ENCODE assay signal across 26 cellular contexts in genomic region chr4:55055529-55055928, GRCh38.
"Had no signal": no experiment of that assay in that cellular context is flagged by ENCODE, and none has a peak within 500 bp of the region (broad histone marks: within the 10 kb centered on the region; RNA-seq: fewer than 3 reads in every experiment).

No MANE protein-coding gene starts in this region.

- H3K27me3 Mint-ChIP-seq: dendritic cell treated with granulocyte-macrophage colony-stimulating factor and Interleukin-4, amounts not matched to agents 40 ng/mL and 50 ng/mL, for 4 days; effector memory CD8-positive, alpha-beta T cell had no signal

- H3K36me3 ChIP-seq: esophagus muscularis mucosa, esophagus squamous epithelium, gastrocnemius medialis, gastroesophageal sphincter, heart left ventricle, heart right ventricle had no signal

- H3K9me3 ChIP-seq: gastrocnemius medialis had no signal

- H3K9me3 Mint-ChIP-seq: dendritic cell treated with granulocyte-macrophage colony-stimulating factor and Interleukin-4, amounts not matched to agents 40 ng/mL and 50 ng/mL, for 4 days had no signal

- H3K4me1 Mint-ChIP-seq: endodermal cell had no signal

- H3K79me2 ChIP-seq: hepatocyte had no signal

- H3K4me3 ChIP-seq: coronary artery, dorsolateral prefrontal cortex, esophagus muscularis mucosa, esophagus squamous epithelium, gastrocnemius medialis, gastroesophageal sphincter, heart left ventricle, heart right ventricle, hepatocyte had no signal

- H3K27me3 ChIP-seq: dorsolateral prefrontal cortex, esophagus muscularis mucosa, esophagus squamous epithelium, foreskin keratinocyte, gastrocnemius medialis, gastroesophageal sphincter, heart left ventricle, heart right ventricle, hepatocyte had no signal

- DNase-seq: cortex of kidney; dermis blood vessel endothelial cell; dorsolateral prefrontal cortex; effector CD4-positive, alpha-beta T cell; effector CD8-positive, alpha-beta T cell; effector memory CD4-positive, alpha-beta T cell; effector memory CD8-positive, alpha-beta T cell; endodermal cell; erythroblast; esophagus squamous epithelium; foreskin fibroblast; foreskin keratinocyte; foreskin melanocyte; gastrocnemius medialis; glutamatergic neuron; head of caudate nucleus; heart left ventricle; heart right ventricle; hippocampal formation had no signal

- H3K4me2 ChIP-seq: hepatocyte had no signal

- H3K4me3 Mint-ChIP-seq: dendritic cell treated with granulocyte-macrophage colony-stimulating factor and Interleukin-4, amounts not matched to agents 40 ng/mL and 50 ng/mL, for 4 days; effector memory CD8-positive, alpha-beta T cell; endodermal cell had no signal

- ATAC-seq: effector memory CD8-positive, alpha-beta T cell; esophagus mucosa; foreskin keratinocyte; gastrocnemius medialis; gastroesophageal sphincter; heart left ventricle; heart right ventricle had no signal

- H3K27ac ChIP-seq: coronary artery, dorsolateral prefrontal cortex, epithelial cell of prostate, esophagus muscularis mucosa, esophagus squamous epithelium, foreskin keratinocyte, gastrocnemius medialis, gastroesophageal sphincter, heart left ventricle, heart right ventricle, hepatocyte had no signal

- H3K4me1 ChIP-seq: esophagus muscularis mucosa, esophagus squamous epithelium, foreskin keratinocyte, gastroesophageal sphincter had no signal

- H3K27ac Mint-ChIP-seq: dendritic cell treated with granulocyte-macrophage colony-stimulating factor and Interleukin-4, amounts not matched to agents 40 ng/mL and 50 ng/mL, for 4 days; effector memory CD8-positive, alpha-beta T cell; endodermal cell had no signal

- H2AFZ ChIP-seq: hepatocyte had no signal
